ENCODE assay signal across 12 cellular contexts in the genomic region with DNA sequence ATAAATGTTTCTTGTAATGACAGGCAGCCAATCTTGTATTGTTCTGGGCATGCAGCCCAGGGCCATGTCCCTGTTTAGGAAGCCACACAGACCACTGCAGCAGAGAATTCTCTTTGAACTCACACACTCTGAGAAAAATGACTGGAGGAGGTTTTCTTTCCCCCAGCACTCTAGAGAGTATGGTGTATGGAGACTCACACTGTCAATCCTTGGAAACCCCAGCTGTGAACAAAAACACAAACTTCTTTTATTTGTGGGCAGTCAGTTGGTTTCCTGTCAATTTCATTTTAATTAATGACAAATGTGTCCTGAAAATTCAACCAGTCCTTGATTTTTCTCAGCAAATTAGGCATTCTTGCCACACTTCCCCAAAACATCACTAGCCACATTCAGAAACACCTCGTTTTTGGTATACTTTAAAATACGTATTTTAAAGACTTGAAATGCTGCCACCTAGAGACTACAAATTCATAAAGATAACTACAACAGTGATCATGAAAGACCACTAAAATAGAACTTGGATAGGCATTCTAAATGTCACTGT. TPM values are rescaled to one million over a fixed set of nuclear protein-coding genes. Genes with fewer than 3 reads are reported as not detected.
DNase-seq lines count a peak whose midpoint lies in the region; ATAC-seq and TF ChIP-seq lines count a peak whose summit lies in the region.
"Had no signal": no experiment of that assay in that cellular context is flagged by ENCODE, and none has a peak within 500 bp of the region (broad histone marks: within the 10 kb centered on the region; RNA-seq: fewer than 3 reads in every experiment).

No MANE protein-coding gene starts in this region.

- no peaks in the 10 kb centered on the region for H3K9me3 ChIP-seq in SK-N-SH
- no peaks in the 10 kb centered on the region for H3K9me3 ChIP-seq in CD4-positive, alpha-beta memory T cell (ENCODE audit: control insufficient read depth in 1 of 2, low read length in 2 of 2)

- no peak overlapping the region for H3K4me2 ChIP-seq in SK-N-SH

- H3K27ac Mint-ChIP-seq in HFFc6: no peak overlapping the region
- no peak overlapping the region for H3K27ac Mint-ChIP-seq in CD4-positive, alpha-beta memory T cell

- no peak overlapping the region; a peak in 1 of 4 replicates for H3K4me3 ChIP-seq in SK-N-SH (ENCODE audit: low read depth in 2 of 2, low read length in 1 of 2)
- H3K4me3 ChIP-seq in CD4-positive, alpha-beta memory T cell (ENCODE audit: low read length in 2 of 2): no peak overlapping the region
- H3K4me3 ChIP-seq: cardiac muscle cell had no signal

- no peaks in the 10 kb centered on the region for H3K36me3 Mint-ChIP-seq in HFFc6 (ENCODE audit: low read depth)
- H3K36me3 Mint-ChIP-seq in CD4-positive, alpha-beta memory T cell: no peaks in the 10 kb centered on the region

- no peaks in the 10 kb centered on the region for H3K36me3 ChIP-seq in SK-N-SH (replicated peaks in 1 of 2; ENCODE audit: control insufficient read depth in 1 of 2, insufficient read depth in 2 of 2, low read length in 1 of 2)
- no peaks in the 10 kb centered on the region for H3K36me3 ChIP-seq in CD4-positive, alpha-beta memory T cell (ENCODE audit: insufficient read depth, low read length)
- H3K36me3 ChIP-seq: cardiac muscle cell had no signal

- H3K9me2 ChIP-seq in SK-N-SH: no peaks in the 10 kb centered on the region

- H4K20me1 ChIP-seq in SK-N-SH (ENCODE audit: insufficient read depth): no peaks in the 10 kb centered on the region

- ATAC-seq in HG03139 (IDR thresholded peaks at IDR 0.05; ENCODE audit: unreplicated experiment): no peak
- no peak for ATAC-seq in activated CD4-positive, CD25-positive, alpha-beta regulatory T cell treated with anti-CD3 and anti-CD28 coated beads, Interleukin-2, amount 50 U/mL, for 24 hours

- TF ChIP-seq RAD21 in SK-N-SH (IDR thresholded peaks at IDR 0.05; ENCODE audit: low read length): peak; percentile 60

- intact Hi-C loops in CD4-positive, alpha-beta memory T cell (cut with micrococcal nuclease): loop anchor here (5.0 kb wide), 1 partner anchor 1036 kb away; no protein-coding TSS in a partner anchor

- H3K9me3 Mint-ChIP-seq in HFFc6: peaks cover 4% of the 10 kb centered on the region; the same call in 1 of the 2 replicates
- H3K9me3 Mint-ChIP-seq in CD4-positive, alpha-beta memory T cell: peaks cover 0 to 10% (median 1%) of the 10 kb centered on the region in 8 donors

- TF ChIP-seq CTCF in HFFc6 (IDR thresholded peaks at IDR 0.05) (peak; percentile 45; the same call in 1 of the 2 replicates), SK-N-SH (IDR thresholded peaks at IDR 0.05) (peak; percentile 55)

- H2AFZ ChIP-seq in SK-N-SH (ENCODE audit: low read depth): no peak overlapping the region
- H2AFZ ChIP-seq: parathyroid adenoma had no signal

- H3K4me1 ChIP-seq in SK-N-SH (ENCODE audit: control insufficient read depth in 1 of 2, insufficient read depth in 2 of 2, low read depth in 1 of 2, low read length in 1 of 2): no peaks in the 10 kb centered on the region; a peak in 1 of 4 replicates
- peaks cover 14% of the 10 kb centered on the region for H3K4me1 ChIP-seq in CD4-positive, alpha-beta memory T cell (ENCODE audit: insufficient read depth, low read length)
- H3K4me1 ChIP-seq: parathyroid adenoma had no signal

- no peak for TF ChIP-seq EP300 in SK-N-SH (IDR thresholded peaks at IDR 0.05; ENCODE audit: borderline replicate concordance in 1 of 2, low read depth in 1 of 2, low read length in 1 of 2)

- H3K9ac ChIP-seq in SK-N-SH: no peak overlapping the region
- H3K9ac ChIP-seq: parathyroid adenoma had no signal

- no peak overlapping the region for H3K4me3 Mint-ChIP-seq in HFFc6
- no peak overlapping the region for H3K4me3 Mint-ChIP-seq in CD4-positive, alpha-beta memory T cell

- peak; percentile 20 for DNase-seq in DMS53 treated with DMSO at 0.1 percent for 48 hours (lab: John Stamatoyannopoulos, UW; ENCODE audit: unreplicated experiment)
- DNase-seq in HFFc6: no peak
- DNase-seq in SK-N-SH: no peak
- DNase-seq in medulla oblongata (ENCODE audit: extremely low spot score): peak; percentile 29
- DNase-seq in activated gamma-delta T cell treated with Interleukin-2 at 50 U/mL for 16 hours: no peak
- no peak for DNase-seq in CD4-positive, alpha-beta memory T cell
- DNase-seq: activated CD8-positive, alpha-beta memory T cell treated with anti-CD3 and anti-CD28 coated beads for 24 hours had no signal

- no peaks in the 10 kb centered on the region for H3K79me2 ChIP-seq in SK-N-SH (ENCODE audit: insufficient read depth)
- H3K79me2 ChIP-seq: parathyroid adenoma had no signal

- H3F3A ChIP-seq in SK-N-SH (replicated peaks; ENCODE audit: insufficient read depth): no peaks in the 10 kb centered on the region

- H3K27me3 Mint-ChIP-seq in HFFc6 (ENCODE audit: insufficient read depth): no peaks in the 10 kb centered on the region
- no peaks in the 10 kb centered on the region for H3K27me3 Mint-ChIP-seq in CD4-positive, alpha-beta memory T cell

- 5% methylated on average over 2 of the region's 2 CpGs for WGBS in SK-N-SH (ENCODE audit: low lambda C conversion rate)

- POLR2A ChIA-PET in SK-N-SH (lab: Yijun Ruan, JAX): no interaction called here
- POLR2A ChIA-PET in CD4-positive, alpha-beta memory T cell (lab: Charles Lee; ENCODE audit: partially characterized antibody): no interaction called here

- H3K4me1 Mint-ChIP-seq in HFFc6 (ENCODE audit: low read depth): no peaks in the 10 kb centered on the region
- peaks cover 12 to 23% (median 16%) of the 10 kb centered on the region in 4 donors for H3K4me1 Mint-ChIP-seq in CD4-positive, alpha-beta memory T cell

- H3K27me3 ChIP-seq in SK-N-SH (ENCODE audit: insufficient read depth): no peaks in the 10 kb centered on the region
- no peaks in the 10 kb centered on the region for H3K27me3 ChIP-seq in CD4-positive, alpha-beta memory T cell (ENCODE audit: insufficient read depth, low read length)
- H3K27me3 ChIP-seq: cardiac muscle cell had no signal

- no peak overlapping the region for H3K27ac ChIP-seq in SK-N-SH (ENCODE audit: low read depth in 2 of 2, low read length in 1 of 2)
- H3K27ac ChIP-seq in CD4-positive, alpha-beta memory T cell (ENCODE audit: low read depth, low read length): no peak overlapping the region
- H3K27ac ChIP-seq: cardiac muscle cell, HL-60, parathyroid adenoma had no signal

- CTCF ChIA-PET in SK-N-SH (lab: Yijun Ruan, JAX): interaction anchor here (0.6 to 1.7 kb wide), 11 partner anchors 11 to 640 kb away, joined by 3 to 7 read pairs (median 4); a partner anchor contains a TSS
- CTCF ChIA-PET in CD4-positive, alpha-beta memory T cell (lab: Charles Lee; ENCODE audit: partially characterized antibody): interaction anchor here (0.9 to 2.5 kb wide), 6 partner anchors 13 to 79 kb away, joined by 3 to 8 read pairs (median 5); a partner anchor contains a TSS

TF ChIP-seq in SK-N-SH, 30 proteins besides CTCF, POLR2A, EP300 and RAD21:
- TF ChIP-seq SMC3 (IDR thresholded peaks at IDR 0.05; ENCODE audit: low read depth, low read length) (peak; percentile 10; the same call in 1 of the 2 replicates), FOXM1 (IDR thresholded peaks at IDR 0.05; ENCODE audit: low read depth) (no peak)

RNA-seq across cellular contexts. Expression of a gene that starts 52.9 kb away (rescaled TPM):
- total RNA-seq in HFFc6 (2021; fragmentation: NEBNext Ultra II Directional; extraction: Animal tissue kit (Norgen Biotek cat#: 25700)): 10 to 100 TPM; 21.6 to 26.4 (median 24.5) TPM
- 3.1 and 4.0 TPM in 2 replicates for polyA plus RNA-seq in SK-N-SH (2012; rRNA removed)
- 4.7 and 6.1 TPM in 2 replicates for polyA plus RNA-seq in SK-N-SH (2012; cell fraction: cytosol; rRNA removed)
- polyA plus RNA-seq in SK-N-SH (2012; cell fraction: nucleus; rRNA removed): 3.8 and 7.8 TPM in 2 replicates
- 10 to 100 TPM; 35.0 to 38.5 TPM for total RNA-seq in CD4-positive, alpha-beta memory T cell
- polyA plus RNA-seq in CD4-positive, alpha-beta memory T cell: 10 to 100 TPM; 18.5 to 25.1 TPM

Comparison
In these comparisons a context has a peak if more than half of its experiments do, and no peak if none do; other contexts are left out.
1. DNase-seq: peak in DMS53 treated with DMSO at 0.1 percent for 48 hours (single experiment) and medulla oblongata (single experiment); none in HFFc6 (single experiment), SK-N-SH (single experiment), activated gamma-delta T cell treated with Interleukin-2 at 50 U/mL for 16 hours (single experiment) and CD4-positive, alpha-beta memory T cell (0 of 5).